In the genomic region with DNA sequence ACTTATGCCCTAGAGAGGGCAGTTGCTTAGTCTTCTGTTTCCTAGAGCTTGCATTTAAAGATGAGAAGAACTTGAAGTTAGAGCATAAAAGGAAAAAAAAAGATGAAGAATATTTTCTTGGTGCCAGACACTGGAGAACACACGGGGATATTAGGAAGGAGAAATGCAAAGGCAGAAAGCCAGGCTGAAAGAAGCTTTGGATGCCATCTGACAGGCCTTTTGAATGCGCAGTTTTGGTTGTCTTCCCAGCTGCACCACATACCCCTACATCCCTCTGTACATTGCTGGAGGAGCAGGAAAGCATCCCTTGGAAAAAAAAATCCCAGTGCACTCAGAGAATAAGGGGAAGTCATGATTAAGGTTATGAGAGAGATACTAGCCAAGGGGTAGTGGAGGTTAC, we compare ENCODE assay signal across 15 cellular contexts.
DNase-seq lines count a peak whose midpoint lies in the region; TF ChIP-seq lines count a peak whose summit lies in the region.
"Had no signal": no experiment of that assay in that cellular context is flagged by ENCODE, and none has a peak within 500 bp of the region (broad histone marks: within the 10 kb centered on the region; RNA-seq: fewer than 3 reads in every experiment).

No MANE protein-coding gene starts in this region.

- H3K36me3 Mint-ChIP-seq in chondrocyte (ENCODE audit: low read depth) (no peaks in the 10 kb centered on the region), osteocyte (ENCODE audit: unreplicated experiment) (no peaks in the 10 kb centered on the region)

- H3K4me3 Mint-ChIP-seq in chondrocyte (ENCODE audit: unreplicated experiment) = no peak overlapping the region
- H3K4me3 Mint-ChIP-seq in osteocyte (ENCODE audit: unreplicated experiment) = no peak overlapping the region

- peaks cover 60% of the 10 kb centered on the region for H3K4me1 Mint-ChIP-seq in chondrocyte (ENCODE audit: low read depth)
- peaks cover 57% of the 10 kb centered on the region for H3K4me1 Mint-ChIP-seq in osteocyte (ENCODE audit: unreplicated experiment)

- peaks cover 2% of the 10 kb centered on the region for H3K9me3 Mint-ChIP-seq in chondrocyte (ENCODE audit: low read depth)
- H3K9me3 Mint-ChIP-seq in osteocyte (ENCODE audit: unreplicated experiment) = peaks cover 2% of the 10 kb centered on the region

- H3K27me3 Mint-ChIP-seq in chondrocyte (ENCODE audit: low read depth) (no peaks in the 10 kb centered on the region), osteocyte (ENCODE audit: unreplicated experiment) (no peaks in the 10 kb centered on the region)

- H3K27ac Mint-ChIP-seq in chondrocyte (ENCODE audit: unreplicated experiment) (peak overlapping the region; percentile 88), osteocyte (ENCODE audit: unreplicated experiment) (peak overlapping the region; percentile 23)

- DNase-seq in DMS 273 (lab: John Stamatoyannopoulos, UW; ENCODE audit: unreplicated experiment) (peak; percentile 11), DMS 273 treated with DMSO at 0.1 percent for 48 hours (lab: John Stamatoyannopoulos, UW) (no peak), NCI-H69 (lab: John Stamatoyannopoulos, UW) (peak; percentile 25), chondrocyte (ENCODE audit: low spot score) (no peak), osteocyte (ENCODE audit: extremely low spot score, unreplicated experiment) (no peak), NCI-H1092 treated with DMSO at 0.1 percent for 48 hours (lab: John Stamatoyannopoulos, UW) (no peak), NCI-H526 (lab: John Stamatoyannopoulos, UW) (no peak)
- DNase-seq: ACHN, BE2C, Calu3, GOT3, KG1, MG63, NCI-H1694, NCI-H2227 treated with DMSO at 0.1 percent for 48 hours had no signal

- no peak for TF ChIP-seq CTCF in chondrocyte (IDR thresholded peaks at IDR 0.05)
- no peak for TF ChIP-seq CTCF in osteocyte (IDR thresholded peaks at IDR 0.05)

Comparison
In these comparisons a context has a peak if more than half of its experiments do, and no peak if none do; other contexts are left out.
1. DNase-seq: peak in DMS 273 (single experiment) and NCI-H69 (single experiment); none in DMS 273 treated with DMSO at 0.1 percent for 48 hours (single experiment), chondrocyte (single experiment), osteocyte (single experiment), NCI-H1092 treated with DMSO at 0.1 percent for 48 hours (single experiment) and NCI-H526 (0 of 2).